8 cellular contexts compared by ENCODE assay signal in the genomic region with DNA sequence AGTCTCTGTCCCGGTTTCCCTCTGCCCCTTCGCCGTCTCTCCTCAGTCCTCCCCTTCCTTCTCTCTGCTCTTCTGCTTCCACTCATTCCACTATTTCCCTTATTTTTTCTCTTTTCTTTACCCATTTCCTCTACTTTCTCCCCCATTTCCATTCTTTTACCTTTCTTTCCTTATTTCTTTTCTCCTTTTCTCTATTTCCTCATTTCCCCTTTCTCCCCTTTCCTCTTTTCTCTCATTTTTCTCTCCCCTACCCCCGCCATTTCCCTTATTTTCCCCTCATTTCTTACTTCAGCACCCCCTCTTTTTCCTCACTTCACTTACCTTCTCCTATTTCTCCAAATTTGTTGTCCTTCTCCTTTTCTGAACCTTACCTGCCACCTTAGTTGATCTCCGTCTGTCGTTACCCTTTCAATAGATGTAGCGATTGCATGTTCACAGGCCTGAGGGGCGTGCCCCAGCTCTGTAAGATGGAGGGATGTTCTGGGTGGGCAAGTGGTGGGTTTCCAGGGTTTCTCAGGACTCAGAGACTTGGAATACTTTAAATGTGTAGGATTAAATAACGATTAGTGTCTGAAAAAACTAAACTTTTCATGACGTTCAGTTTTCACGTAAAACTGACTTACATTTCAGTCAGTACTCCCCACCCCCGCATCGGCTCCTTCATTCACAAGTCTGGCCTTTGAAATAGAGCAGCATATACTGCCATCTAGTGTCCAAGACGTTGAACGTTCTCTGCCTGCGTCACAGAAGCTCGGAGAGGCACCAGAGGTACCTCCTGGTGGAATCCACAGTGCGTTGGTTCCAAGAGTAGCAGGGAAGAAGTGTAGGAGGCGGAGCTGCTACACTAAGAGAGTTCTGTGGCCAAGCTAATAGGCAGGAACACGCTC. TPM values are rescaled to one million over a fixed set of nuclear protein-coding genes. Genes with fewer than 3 reads are reported as not detected.
DNase-seq lines count a peak whose midpoint lies in the region; ATAC-seq and TF ChIP-seq lines count a peak whose summit lies in the region.

No MANE protein-coding gene starts in this region.

- peak overlapping the region; percentile 84 for H2AFZ ChIP-seq in Karpas-422 (ENCODE audit: low read length)

- H3K36me3 ChIP-seq in Karpas-422 (ENCODE audit: insufficient read depth, low read length) = no peaks in the 10 kb centered on the region

- no peaks in the 10 kb centered on the region for H3K79me2 ChIP-seq in Karpas-422 (ENCODE audit: low read length)

- no peaks in the 10 kb centered on the region for H3K9me3 ChIP-seq in Karpas-422 (ENCODE audit: low read length)

- H3K9ac ChIP-seq in Karpas-422 (ENCODE audit: low read length) = peak overlapping the region; percentile 66

- peak overlapping the region; percentile 80 for H3K4me2 ChIP-seq in Karpas-422 (ENCODE audit: low read depth, low read length, poor library complexity, severe bottlenecking)

- no peaks in the 10 kb centered on the region for H3K27me3 ChIP-seq in Karpas-422 (ENCODE audit: low read length)

- peak overlapping the region in 1 of 2 donors; percentile 40 for H3K27ac Mint-ChIP-seq in natural killer cell treated with Interleukin-12 subunit alpha and Interleukin-12 subunit beta and Interleukin-15 and Interleukin-18, amount 100 ng/mL, for 72 hours

- no peaks in the 10 kb centered on the region for H3K9me2 ChIP-seq in Karpas-422 (replicated peaks; ENCODE audit: insufficient read depth, low read length)

- peak; percentile 71 for ATAC-seq in GM21737 (IDR thresholded peaks at IDR 0.05; ENCODE audit: unreplicated experiment)
- peak; percentile 85 for ATAC-seq in natural killer cell treated with Interleukin-12 subunit alpha and Interleukin-12 subunit beta and Interleukin-15 and Interleukin-18, amount 100 ng/mL, for 72 hours

- peak; percentile 68 for TF ChIP-seq CTCF in fibroblast of the aortic adventitia (IDR thresholded peaks at IDR 0.05; ENCODE audit: insufficient read depth, low read length)

- H4K20me1 ChIP-seq in Karpas-422 (ENCODE audit: insufficient read depth, low read depth, low read length) = no peaks in the 10 kb centered on the region

- DNase-seq in DMS53 treated with DMSO at 0.1 percent for 48 hours (lab: John Stamatoyannopoulos, UW; ENCODE audit: unreplicated experiment) = peak; percentile 90
- peak; percentile 94 for DNase-seq in Karpas-422
- peak; percentile 91 for DNase-seq in RKO (ENCODE audit: low spot score)
- DNase-seq in activated T-helper 1 cell treated with anti-CD3 and anti-CD28 coated beads, Interleukin-2, amount 50 U/mL, for 16 hours (ENCODE audit: low read depth in 1 of 2, low spot score in 1 of 2) = peak; percentile 21 to 62
- peak; percentile 91 for DNase-seq in fibroblast of the aortic adventitia (ENCODE audit: low read depth)
- DNase-seq in natural killer cell treated with Interleukin-12 subunit alpha and Interleukin-12 subunit beta and Interleukin-15 and Interleukin-18, amount 100 ng/mL, for 72 hours (ENCODE audit: low spot score) = peak; percentile 81
- DNase-seq in stimulated activated naive CD4-positive, alpha-beta T cell (lab: John Stamatoyannopoulos, UW) = peak; percentile 40 to 84 (median 69)

- H3K4me1 ChIP-seq in Karpas-422 (ENCODE audit: low read length) = peaks cover 16% of the 10 kb centered on the region

- H3K4me1 Mint-ChIP-seq in natural killer cell treated with Interleukin-12 subunit alpha and Interleukin-12 subunit beta and Interleukin-15 and Interleukin-18, amount 100 ng/mL, for 72 hours (ENCODE audit: low read depth in 2 of 2) = peaks cover 10 to 13% of the 10 kb centered on the region in 2 donors

- peaks cover 0 to 17% of the 10 kb centered on the region in 2 donors for H3K27me3 Mint-ChIP-seq in natural killer cell treated with Interleukin-12 subunit alpha and Interleukin-12 subunit beta and Interleukin-15 and Interleukin-18, amount 100 ng/mL, for 72 hours

- no peak overlapping the region for H3K27ac ChIP-seq in Karpas-422 (ENCODE audit: low read length)

- H3K36me3 Mint-ChIP-seq in natural killer cell treated with Interleukin-12 subunit alpha and Interleukin-12 subunit beta and Interleukin-15 and Interleukin-18, amount 100 ng/mL, for 72 hours = no peaks in the 10 kb centered on the region

- peak overlapping the region; percentile 84 for H3K4me3 Mint-ChIP-seq in natural killer cell treated with Interleukin-12 subunit alpha and Interleukin-12 subunit beta and Interleukin-15 and Interleukin-18, amount 100 ng/mL, for 72 hours

- no peaks in the 10 kb centered on the region for H3K9me3 Mint-ChIP-seq in natural killer cell treated with Interleukin-12 subunit alpha and Interleukin-12 subunit beta and Interleukin-15 and Interleukin-18, amount 100 ng/mL, for 72 hours

- H3K4me3 ChIP-seq in Karpas-422 (ENCODE audit: low read length) (peak overlapping the region; percentile 66), fibroblast of the aortic adventitia (ENCODE audit: low read depth, low read length) (peak overlapping the region; percentile 56)

RNA-seq across cellular contexts. Expression of a gene that starts 0.6 kb away (rescaled TPM):
- not detected in 2 replicates for total RNA-seq in Karpas-422 (2014; rRNA removed; shearing (Covaris generic); ENCODE audit: low replicate concordance)
- total RNA-seq in fibroblast of the aortic adventitia (ENCODE audit: low replicate concordance) = not detected in 2 replicates
- total RNA-seq in natural killer cell treated with Interleukin-12 subunit alpha and Interleukin-12 subunit beta and Interleukin-15 and Interleukin-18, amount 100 ng/mL, for 72 hours = not detected

RNA-seq across cellular contexts. Expression of a gene that starts 1.3 kb away (rescaled TPM):
- total RNA-seq in Karpas-422 (2014; rRNA removed; shearing (Covaris generic); ENCODE audit: low replicate concordance) = 266 and 270 TPM in 2 replicates
- 13.3 and 45.9 TPM in 2 replicates for total RNA-seq in fibroblast of the aortic adventitia (ENCODE audit: low replicate concordance)
- total RNA-seq in natural killer cell treated with Interleukin-12 subunit alpha and Interleukin-12 subunit beta and Interleukin-15 and Interleukin-18, amount 100 ng/mL, for 72 hours = 10 to 100 TPM in 1 of 2 donors, 1 to 10 TPM in 1; 8.6 to 20.3 TPM

RNA-seq across cellular contexts. Expression of a gene that starts 48.8 kb away (rescaled TPM):
- 0.22 and 0.40 TPM in 2 replicates for total RNA-seq in Karpas-422 (2014; rRNA removed; shearing (Covaris generic); ENCODE audit: low replicate concordance)
- 5.1 and 14.6 TPM in 2 replicates for total RNA-seq in fibroblast of the aortic adventitia (ENCODE audit: low replicate concordance)
- 1 to 10 TPM in 1 of 2 donors, under 1 TPM in 1; 0.74 to 2.0 TPM for total RNA-seq in natural killer cell treated with Interleukin-12 subunit alpha and Interleukin-12 subunit beta and Interleukin-15 and Interleukin-18, amount 100 ng/mL, for 72 hours

Comparison
In these comparisons a context has a peak if more than half of its experiments do, and no peak if none do; other contexts are left out.
1. DNase-seq: peak in every context shown above with its lines; median percentile 94 in Karpas-422; 91 in RKO; 91 in fibroblast of the aortic adventitia; 90 in DMS53 treated with DMSO at 0.1 percent for 48 hours; 81 in natural killer cell treated with Interleukin-12 subunit alpha and Interleukin-12 subunit beta and Interleukin-15 and Interleukin-18, amount 100 ng/mL, for 72 hours; 69 in stimulated activated naive CD4-positive, alpha-beta T cell; 42 in activated T-helper 1 cell treated with anti-CD3 and anti-CD28 coated beads, Interleukin-2, amount 50 U/mL, for 16 hours.